Comparison of ENCODE assay signal across 2 cellular contexts in genomic region chr4:17708992-17709759, GRCh38.
TF ChIP-seq lines count a peak whose summit lies in the region.

No MANE protein-coding gene starts in this region.

TF ChIP-seq in HEK293T, 16 proteins besides CTCF, POLR2A, EP300 and RAD21:
- TF ChIP-seq NFRKB (IDR thresholded peaks at IDR 0.05) = no peak
- no peak for TF ChIP-seq FOXM1 (IDR thresholded peaks at IDR 0.05; ENCODE audit: borderline replicate concordance)
- no peak for TF ChIP-seq SUZ12 (IDR thresholded peaks at IDR 0.05)
- TF ChIP-seq L3MBTL2 (conservative IDR thresholded peaks at IDR 0.05) = peak; percentile 93
- TF ChIP-seq HDGF (IDR thresholded peaks at IDR 0.05; ENCODE audit: borderline replicate concordance) = no peak
- TF ChIP-seq PKNOX1 (IDR thresholded peaks at IDR 0.05) = peak; percentile 60

TF ChIP-seq in H1, 55 proteins besides CTCF, POLR2A, EP300 and RAD21:
- no peak for TF ChIP-seq SP2 (IDR thresholded peaks at IDR 0.05; ENCODE audit: low read length)
- TF ChIP-seq JUN (IDR thresholded peaks at IDR 0.05; ENCODE audit: low read depth, low read length) = no peak
- TF ChIP-seq HDAC6 (IDR thresholded peaks at IDR 0.05; ENCODE audit: low read depth, low read length) = no peak
- TF ChIP-seq POU5F1 (IDR thresholded peaks at IDR 0.05; ENCODE audit: low read depth, low read length) = no peak
- no peak for TF ChIP-seq TEAD4 (IDR thresholded peaks at IDR 0.05; ENCODE audit: low read depth, low read length)
